ENCODE assay signal across 8 cellular contexts in the genomic region with DNA sequence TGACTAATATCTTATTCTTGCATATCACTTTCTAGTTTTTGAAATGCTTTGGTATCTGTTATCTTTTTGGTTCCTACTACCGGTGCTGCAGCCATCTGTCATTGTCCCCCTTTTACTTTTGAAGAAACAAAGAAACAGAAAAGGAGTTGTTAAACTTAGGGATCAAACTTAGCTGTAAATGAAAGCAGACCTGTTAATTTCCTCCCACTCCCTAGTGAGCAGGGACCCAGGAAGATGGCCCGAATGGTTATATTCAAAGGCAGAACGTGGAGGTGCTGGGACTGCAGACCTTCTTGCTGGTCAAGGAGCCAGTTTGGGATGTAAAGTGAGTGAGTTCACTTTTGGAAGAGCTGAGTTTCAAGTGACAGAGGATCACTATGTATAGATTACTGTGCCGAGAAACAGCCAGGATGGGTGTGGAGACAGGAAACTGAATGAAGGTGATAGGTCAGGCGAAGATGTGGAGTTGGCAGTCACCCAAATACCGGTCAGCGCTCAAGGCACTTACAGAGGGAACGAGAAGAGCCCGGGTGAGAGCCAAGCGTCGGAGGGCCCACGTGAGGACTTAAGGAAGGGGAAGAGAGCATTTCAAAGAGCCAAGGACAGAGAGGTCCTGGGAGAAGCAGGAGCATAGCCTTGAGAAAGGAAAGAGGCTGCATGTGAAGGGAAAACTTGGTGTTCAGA. TPM values are rescaled to one million over a fixed set of nuclear protein-coding genes. Genes with fewer than 3 reads are reported as not detected.
A peak's percentile ranks its signal among the peaks of the same experiment; 100 is the strongest.
DNase-seq lines count a peak whose midpoint lies in the region; ATAC-seq and TF ChIP-seq lines count a peak whose summit lies in the region.

No MANE protein-coding gene starts in this region.

- H3K27ac Mint-ChIP-seq in activated T-cell treated with anti-CD3 and anti-CD28 coated beads, Interleukin-2, amount 50 U/mL, for 24 hours = peak overlapping the region; percentile 73
- H3K27ac Mint-ChIP-seq in stimulated activated naive CD8-positive, alpha-beta T cell treated with anti-CD3 and anti-CD28 coated beads, Interleukin-15, amount 100 ng/mL, for 72 hours = peak overlapping the region; percentile 41 to 45

- ATAC-seq in HG03442 (IDR thresholded peaks at IDR 0.05; ENCODE audit: unreplicated experiment) = peak; percentile 28
- peak; percentile 31 for ATAC-seq in stimulated activated naive CD8-positive, alpha-beta T cell treated with anti-CD3 and anti-CD28 coated beads, Interleukin-15, amount 100 ng/mL, for 72 hours

- intact Hi-C loops in colonic mucosa (cut with DNase I) = no loop called here

- in situ Hi-C loops in brain microvascular endothelial cell (cut with HindIII; ENCODE audit: low pct_ligation_motif_present, low sequenced_read_pairs) = no loop called here

- no peak for DNase-seq in activated T-cell treated with anti-CD3 and anti-CD28 coated beads, Interleukin-2, amount 50 U/mL, for 24 hours
- DNase-seq in activated T-cell treated with anti-CD3 and anti-CD28 coated beads for 4 hours (no peak), colonic mucosa (peak; percentile 62), NCI-H187 treated with DMSO at 0.1 percent for 48 hours (lab: John Stamatoyannopoulos, UW) (no peak), brain microvascular endothelial cell (no peak)
- no peak for DNase-seq in stimulated activated naive CD8-positive, alpha-beta T cell treated with anti-CD3 and anti-CD28 coated beads, Interleukin-15, amount 100 ng/mL, for 72 hours
- no peak for DNase-seq in stimulated activated CD4-positive, alpha-beta T cell treated with anti-CD3 and anti-CD28 coated beads, Interleukin-4, amount 100 ng/mL, for 24 hours

- H3K36me3 ChIP-seq in colonic mucosa = no peaks in the 10 kb centered on the region
- no peaks in the 10 kb centered on the region for H3K36me3 ChIP-seq in brain microvascular endothelial cell (replicated peaks)

- no peaks in the 10 kb centered on the region for H3K9me3 ChIP-seq in colonic mucosa

- no peaks in the 10 kb centered on the region for H3K9me3 Mint-ChIP-seq in activated T-cell treated with anti-CD3 and anti-CD28 coated beads, Interleukin-2, amount 50 U/mL, for 24 hours
- H3K9me3 Mint-ChIP-seq in stimulated activated naive CD8-positive, alpha-beta T cell treated with anti-CD3 and anti-CD28 coated beads, Interleukin-15, amount 100 ng/mL, for 72 hours = no peaks in the 10 kb centered on the region

- no peak overlapping the region for H3K4me3 ChIP-seq in colonic mucosa
- H3K4me3 ChIP-seq in brain microvascular endothelial cell (ENCODE audit: low read depth, low read length) = no peak overlapping the region

- H3K27me3 ChIP-seq in colonic mucosa = no peaks in the 10 kb centered on the region
- H3K27me3 ChIP-seq in brain microvascular endothelial cell (replicated peaks) = no peaks in the 10 kb centered on the region

- H3K9ac ChIP-seq in colonic mucosa (ENCODE audit: low read depth in 2 of 2, low read length in 2 of 2) = no peak overlapping the region

- no peak overlapping the region for H3K27ac ChIP-seq in colonic mucosa
- no peak overlapping the region for H3K27ac ChIP-seq in brain microvascular endothelial cell

- H3K36me3 Mint-ChIP-seq in activated T-cell treated with anti-CD3 and anti-CD28 coated beads, Interleukin-2, amount 50 U/mL, for 24 hours (ENCODE audit: low read depth) = peaks cover 12% of the 10 kb centered on the region

- no peaks in the 10 kb centered on the region for H3K27me3 Mint-ChIP-seq in activated T-cell treated with anti-CD3 and anti-CD28 coated beads, Interleukin-2, amount 50 U/mL, for 24 hours
- H3K27me3 Mint-ChIP-seq in stimulated activated naive CD8-positive, alpha-beta T cell treated with anti-CD3 and anti-CD28 coated beads, Interleukin-15, amount 100 ng/mL, for 72 hours = no peaks in the 10 kb centered on the region

- no peak for TF ChIP-seq CTCF in colonic mucosa (IDR thresholded peaks at IDR 0.05)
- TF ChIP-seq CTCF in brain microvascular endothelial cell (IDR thresholded peaks at IDR 0.05; ENCODE audit: low read depth, low read length, missing control alignments) = no peak

- peaks cover 32% of the 10 kb centered on the region for H3K4me1 Mint-ChIP-seq in activated T-cell treated with anti-CD3 and anti-CD28 coated beads, Interleukin-2, amount 50 U/mL, for 24 hours (ENCODE audit: low read depth)
- H3K4me1 Mint-ChIP-seq in stimulated activated naive CD8-positive, alpha-beta T cell treated with anti-CD3 and anti-CD28 coated beads, Interleukin-15, amount 100 ng/mL, for 72 hours = peaks cover 34% of the 10 kb centered on the region

- no peaks in the 10 kb centered on the region for H3K4me1 ChIP-seq in colonic mucosa

- H3K4me3 Mint-ChIP-seq in activated T-cell treated with anti-CD3 and anti-CD28 coated beads, Interleukin-2, amount 50 U/mL, for 24 hours = no peak overlapping the region
- peak overlapping the region; percentile 55 to 58 for H3K4me3 Mint-ChIP-seq in stimulated activated naive CD8-positive, alpha-beta T cell treated with anti-CD3 and anti-CD28 coated beads, Interleukin-15, amount 100 ng/mL, for 72 hours

RNA-seq across cellular contexts. Expression of a gene that starts 20.1 kb away (rescaled TPM):
- 1 to 10 TPM; 4.6 to 5.0 TPM for total RNA-seq in colonic mucosa
